9 cellular contexts compared by ENCODE assay signal in genomic region chr16:10879681-10880589, GRCh38. TPM values are rescaled to one million over a fixed set of nuclear protein-coding genes. Genes with fewer than 3 reads are reported as not detected.
DNase-seq lines count a peak whose midpoint lies in the region; ATAC-seq and TF ChIP-seq lines count a peak whose summit lies in the region.
"Had no signal": no experiment of that assay in that cellular context is flagged by ENCODE, and none has a peak within 500 bp of the region (broad histone marks: within the 10 kb centered on the region; RNA-seq: fewer than 3 reads in every experiment).

No MANE protein-coding gene starts in this region.

- peak overlapping the region; percentile 87 for H3K9ac ChIP-seq in SU-DHL-6 (ENCODE audit: low read length)
- no peak overlapping the region for H3K9ac ChIP-seq in iPS-20b (ENCODE audit: low read depth, low read length)

- H3K27ac Mint-ChIP-seq in T-helper 2 cell treated with Interferon-gamma antibody and Interleukin-4, amounts not matched to agents 5 μg/mL and 100 μg/mL, for 36 hours = no peak overlapping the region

- H3K9me3 ChIP-seq in SU-DHL-6 (ENCODE audit: insufficient read depth, low read length) (no peaks in the 10 kb centered on the region), iPS-20b (ENCODE audit: insufficient read depth, low read depth, low read length) (no peaks in the 10 kb centered on the region), stomach (no peaks in the 10 kb centered on the region), HAP-1 (no peaks in the 10 kb centered on the region)

- DNase-seq in T-helper 2 cell treated with Interferon-gamma antibody and Interleukin-4, amounts not matched to agents 5 μg/mL and 100 μg/mL, for 36 hours (ENCODE audit: low spot score) = no peak
- DNase-seq in T-helper 2 cell (no peak), stomach (no peak), HAP-1 (ENCODE audit: low spot score in 2 of 2) (no peak), NCI-H748 treated with DMSO at 0.1 percent for 48 hours (lab: John Stamatoyannopoulos, UW) (no peak)
- DNase-seq: NCI-H1436 treated with DMSO at 0.1 percent for 48 hours had no signal

- H3K27me3 Mint-ChIP-seq in T-helper 2 cell treated with Interferon-gamma antibody and Interleukin-4, amounts not matched to agents 5 μg/mL and 100 μg/mL, for 36 hours (ENCODE audit: low read depth) = peaks cover 15% of the 10 kb centered on the region

- no peaks in the 10 kb centered on the region for H3K9me3 Mint-ChIP-seq in T-helper 2 cell treated with Interferon-gamma antibody and Interleukin-4, amounts not matched to agents 5 μg/mL and 100 μg/mL, for 36 hours

- peak overlapping the region; percentile 79 for H3K4me3 ChIP-seq in SU-DHL-6 (ENCODE audit: insufficient read depth, low read length, poor library complexity, severe bottlenecking)
- peak overlapping the region; percentile 65 for H3K4me3 ChIP-seq in iPS-20b (ENCODE audit: low read length)
- H3K4me3 ChIP-seq in stomach = peak overlapping the region; percentile 49 to 76 (median 66)
- H3K4me3 ChIP-seq in HAP-1 = no peak overlapping the region

- no peaks in the 10 kb centered on the region for H3K27me3 ChIP-seq in SU-DHL-6 (ENCODE audit: low read length)
- H3K27me3 ChIP-seq in iPS-20b (ENCODE audit: insufficient read depth, low read length) = peaks cover 65% of the 10 kb centered on the region
- H3K27me3 ChIP-seq in stomach = peaks cover 0 to 37% (median 0%) of the 10 kb centered on the region in 3 donors
- peaks cover 41% of the 10 kb centered on the region for H3K27me3 ChIP-seq in HAP-1 (ENCODE audit: low read depth)

- H3K4me2 ChIP-seq in SU-DHL-6 (ENCODE audit: low read depth, low read length, poor library complexity, severe bottlenecking) = peak overlapping the region; percentile 86

- no peak for TF ChIP-seq POLR2A in stomach (IDR thresholded peaks at IDR 0.05)

- TF ChIP-seq CTCF in SU-DHL-6 (IDR thresholded peaks at IDR 0.05; ENCODE audit: insufficient read depth, low read length, poor library complexity, severe bottlenecking) = no peak
- no peak for TF ChIP-seq CTCF in stomach (IDR thresholded peaks at IDR 0.05)

- no peak overlapping the region for H2AFZ ChIP-seq in SU-DHL-6 (ENCODE audit: low read depth, low read length, severe bottlenecking)

- H4K20me1 ChIP-seq in SU-DHL-6 (ENCODE audit: low read depth, low read length) = no peaks in the 10 kb centered on the region; the same call in 1 of the 2 replicates

- in situ Hi-C loops in HAP-1 (cut with MboI; ENCODE audit: low sequenced_read_pairs) = no loop called here

- no peaks in the 10 kb centered on the region for H3K9me2 ChIP-seq in SU-DHL-6 (replicated peaks; ENCODE audit: insufficient read depth, low read length)

- H3K4me1 ChIP-seq in iPS-20b (ENCODE audit: insufficient read depth, low read length) (peaks cover 7% of the 10 kb centered on the region; the same call in 1 of the 2 replicates), stomach (peaks cover 16 to 65% (median 36%) of the 10 kb centered on the region in 4 donors), HAP-1 (no peaks in the 10 kb centered on the region)

- no peak for TF ChIP-seq EP300 in stomach (IDR thresholded peaks at IDR 0.05)

- ATAC-seq in GM19463 (IDR thresholded peaks at IDR 0.05; ENCODE audit: unreplicated experiment) = no peak

- H3K79me2 ChIP-seq in SU-DHL-6 (ENCODE audit: insufficient read depth, low read length) = peaks cover 82% of the 10 kb centered on the region

- H3K4me1 Mint-ChIP-seq in T-helper 2 cell treated with Interferon-gamma antibody and Interleukin-4, amounts not matched to agents 5 μg/mL and 100 μg/mL, for 36 hours (ENCODE audit: low read depth) = peaks cover 63% of the 10 kb centered on the region

- peaks cover 66% of the 10 kb centered on the region for H3F3A ChIP-seq in SU-DHL-6 (ENCODE audit: insufficient read depth)

- peak overlapping the region; percentile 93 for H3K4me3 Mint-ChIP-seq in T-helper 2 cell treated with Interferon-gamma antibody and Interleukin-4, amounts not matched to agents 5 μg/mL and 100 μg/mL, for 36 hours

- H3K27ac ChIP-seq in SU-DHL-6 (ENCODE audit: low read depth, low read length) = peak overlapping the region; percentile 95
- no peak overlapping the region for H3K27ac ChIP-seq in iPS-20b (ENCODE audit: low read length)
- peak overlapping the region in 4 of 5 donors; percentile 74 to 83 (median 80) for H3K27ac ChIP-seq in stomach

- H3K36me3 Mint-ChIP-seq in T-helper 2 cell treated with Interferon-gamma antibody and Interleukin-4, amounts not matched to agents 5 μg/mL and 100 μg/mL, for 36 hours (ENCODE audit: low read depth) = peaks cover 26% of the 10 kb centered on the region

- 30 to 44% (median 36%) methylated on average over 20 to 21 of the region's 21 CpGs for WGBS in stomach, 5 donors

- intact Hi-C loops in stomach (cut with DNase I; ENCODE audit: low total_unique reads) = no loop called here

- H3K36me3 ChIP-seq in SU-DHL-6 (ENCODE audit: low read length) (no peaks in the 10 kb centered on the region), iPS-20b (ENCODE audit: insufficient read depth, low read depth, low read length) (no peaks in the 10 kb centered on the region), stomach (peaks cover 0 to 22% (median 0%) of the 10 kb centered on the region in 4 donors), HAP-1 (replicated peaks) (no peaks in the 10 kb centered on the region)

RNA-seq across cellular contexts. Expression of gene CIITA, which starts 2.9 kb away (rescaled TPM):
- 10 to 100 TPM in 3 of 5 donors, 1 to 10 TPM in 1, under 1 TPM in 1; under 0.01 to 67.1 (median 21.2) TPM for total RNA-seq in stomach
- 10 to 100 TPM in 1 of 3 donors, 1 to 10 TPM in 2; 3.2 to 18.4 (median 4.3) TPM for polyA plus RNA-seq in stomach
